ENCODE assay signal across 2 cellular contexts in the genomic region with DNA sequence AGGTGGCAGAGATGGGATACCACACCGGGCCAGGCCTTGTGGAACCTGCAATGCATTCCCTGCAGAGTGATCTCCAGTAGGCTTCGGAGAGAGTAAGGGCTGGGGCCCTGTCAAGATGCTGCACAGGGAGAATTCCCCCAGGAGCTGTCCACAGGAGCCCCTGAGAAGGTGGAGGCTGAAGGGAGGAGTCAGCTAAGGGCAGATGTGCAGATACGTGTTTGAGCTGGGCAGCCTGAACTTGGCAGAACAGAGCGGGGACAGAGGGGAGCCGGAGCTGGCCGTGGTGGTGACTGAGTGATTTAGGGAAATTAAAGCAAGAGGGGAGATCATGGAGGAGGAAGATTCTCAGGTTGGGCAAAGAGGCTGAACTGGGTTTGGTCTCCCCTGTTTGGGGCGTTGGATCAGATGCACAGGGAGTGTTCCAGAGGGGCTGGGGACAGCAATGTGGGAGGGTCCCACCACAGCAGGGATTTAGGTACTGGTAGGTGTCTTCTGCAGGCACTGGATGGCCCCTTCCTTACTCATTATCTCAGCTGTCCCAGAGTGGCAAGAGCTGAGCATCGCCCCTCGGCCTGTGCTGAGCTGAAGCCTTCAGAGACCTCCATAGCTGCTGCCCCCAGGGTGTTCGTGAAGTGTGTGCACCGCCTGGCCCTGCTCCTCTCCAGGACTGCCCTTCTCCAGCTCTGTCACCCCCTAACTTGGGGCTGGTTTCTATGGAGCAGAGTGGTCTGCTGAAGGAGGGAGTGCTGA.
TF ChIP-seq lines count a peak whose summit lies in the region.

No MANE protein-coding gene starts in this region.

TF ChIP-seq in IMR-90, 13 proteins besides CTCF, POLR2A, EP300 and RAD21:
- no peak for TF ChIP-seq CHD1 (IDR thresholded peaks at IDR 0.05; ENCODE audit: low read depth, low read length)
- no peak for TF ChIP-seq RCOR1 (IDR thresholded peaks at IDR 0.05; ENCODE audit: insufficient replicate concordance, low read length)
- TF ChIP-seq, protein P1, sequence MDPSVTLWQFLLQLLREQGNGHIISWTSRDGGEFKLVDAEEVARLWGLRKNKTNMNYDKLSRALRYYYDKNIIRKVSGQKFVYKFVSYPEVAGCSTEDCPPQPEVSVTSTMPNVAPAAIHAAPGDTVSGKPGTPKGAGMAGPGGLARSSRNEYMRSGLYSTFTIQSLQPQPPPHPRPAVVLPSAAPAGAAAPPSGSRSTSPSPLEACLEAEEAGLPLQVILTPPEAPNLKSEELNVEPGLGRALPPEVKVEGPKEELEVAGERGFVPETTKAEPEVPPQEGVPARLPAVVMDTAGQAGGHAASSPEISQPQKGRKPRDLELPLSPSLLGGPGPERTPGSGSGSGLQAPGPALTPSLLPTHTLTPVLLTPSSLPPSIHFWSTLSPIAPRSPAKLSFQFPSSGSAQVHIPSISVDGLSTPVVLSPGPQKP (IDR thresholded peaks at IDR 0.05; ENCODE audit: borderline replicate concordance, low read depth, low read length), result no peak
- TF ChIP-seq RFX5 (IDR thresholded peaks at IDR 0.05; ENCODE audit: low read depth, low read length), result no peak
- TF ChIP-seq MAZ (IDR thresholded peaks at IDR 0.05; ENCODE audit: borderline replicate concordance, low read depth, low read length), result no peak
- TF ChIP-seq MAFK (IDR thresholded peaks at IDR 0.05; ENCODE audit: low read depth, low read length), result no peak
- no peak for TF ChIP-seq CEBPB (IDR thresholded peaks at IDR 0.05; ENCODE audit: low read depth, low read length)
- TF ChIP-seq SMC3 (IDR thresholded peaks at IDR 0.05; ENCODE audit: low read depth, low read length), result no peak
- TF ChIP-seq BHLHE40 (IDR thresholded peaks at IDR 0.05; ENCODE audit: low read depth, low read length), result no peak
- no peak for TF ChIP-seq MXI1 (IDR thresholded peaks at IDR 0.05; ENCODE audit: borderline replicate concordance, low read depth, low read length)
- TF ChIP-seq, protein P2, sequence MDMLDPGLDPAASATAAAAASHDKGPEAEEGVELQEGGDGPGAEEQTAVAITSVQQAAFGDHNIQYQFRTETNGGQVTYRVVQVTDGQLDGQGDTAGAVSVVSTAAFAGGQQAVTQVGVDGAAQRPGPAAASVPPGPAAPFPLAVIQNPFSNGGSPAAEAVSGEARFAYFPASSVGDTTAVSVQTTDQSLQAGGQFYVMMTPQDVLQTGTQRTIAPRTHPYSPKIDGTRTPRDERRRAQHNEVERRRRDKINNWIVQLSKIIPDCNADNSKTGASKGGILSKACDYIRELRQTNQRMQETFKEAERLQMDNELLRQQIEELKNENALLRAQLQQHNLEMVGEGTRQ (IDR thresholded peaks at IDR 0.05; ENCODE audit: low read depth, low read length), result no peak
- no peak for TF ChIP-seq NFE2L2 (IDR thresholded peaks at IDR 0.05; ENCODE audit: low read depth, low read length)
- no peak for TF ChIP-seq FOS (IDR thresholded peaks at IDR 0.05; ENCODE audit: low read depth, low read length)

TF ChIP-seq in H1, 55 proteins besides CTCF, POLR2A, EP300 and RAD21:
- no peak for TF ChIP-seq ASH2L (IDR thresholded peaks at IDR 0.05; ENCODE audit: low read length)
- no peak for TF ChIP-seq GTF2F1 (IDR thresholded peaks at IDR 0.05; ENCODE audit: borderline replicate concordance, low read depth, low read length)
- no peak for TF ChIP-seq BACH1 (IDR thresholded peaks at IDR 0.05; ENCODE audit: low read length)
- no peak for TF ChIP-seq TAF1 (IDR thresholded peaks at IDR 0.05; ENCODE audit: low read depth, low read length)
- no peak for TF ChIP-seq MAFK (IDR thresholded peaks at IDR 0.05; ENCODE audit: low read depth, low read length)
